Comparison of ENCODE assay signal across 11 cellular contexts in genomic region chr1:16618719-16619118, GRCh38. TPM values are rescaled to one million over a fixed set of nuclear protein-coding genes. Genes with fewer than 3 reads are reported as not detected.
DNase-seq lines count a peak whose midpoint lies in the region; ATAC-seq and TF ChIP-seq lines count a peak whose summit lies in the region.
"Had no signal": no experiment of that assay in that cellular context is flagged by ENCODE, and none has a peak within 500 bp of the region (broad histone marks: within the 10 kb centered on the region; RNA-seq: fewer than 3 reads in every experiment).

No MANE protein-coding gene starts in this region.

- no peak for TF ChIP-seq CTCF in mucosa of descending colon (IDR thresholded peaks at IDR 0.05)
- TF ChIP-seq CTCF in uterus (IDR thresholded peaks at IDR 0.05), result no peak

- intact Hi-C loops in Right ventricle myocardium inferior (cut with DNase I) (no loop called here), left ventricle myocardium superior (cut with micrococcal nuclease) (no loop called here), mucosa of descending colon (cut with DNase I, micrococcal nuclease) (no loop called here), uterus (cut with DNase I; ENCODE audit: low total_unique reads) (no loop called here)

- DNase-seq in Right ventricle myocardium inferior (ENCODE audit: missing footprints), result peak; percentile 64
- no peak for DNase-seq in left ventricle myocardium superior
- DNase-seq in effector CD4-positive, alpha-beta T cell, result peak; percentile 1
- DNase-seq in mucosa of descending colon, result peak; percentile 8 to 65 (median 47)
- peak; percentile 19 to 26 for DNase-seq in uterus
- DNase-seq in hepatic stellate cell (ENCODE audit: low spot score), result no peak
- DNase-seq in NCI-H2196 treated with DMSO at 0.1 percent for 48 hours (lab: John Stamatoyannopoulos, UW; ENCODE audit: unreplicated experiment), result no peak
- DNase-seq: foreskin melanocyte had no signal

- H3K9me3 ChIP-seq in mucosa of descending colon, result no peaks in the 10 kb centered on the region
- H3K9me3 ChIP-seq in uterus, result no peaks in the 10 kb centered on the region

- H3K36me3 ChIP-seq in mucosa of descending colon (ENCODE audit: low read depth) (no peaks in the 10 kb centered on the region), uterus (no peaks in the 10 kb centered on the region)

- H3K27ac ChIP-seq in uterus, result no peak overlapping the region
- H3K27ac ChIP-seq: KMS-11 had no signal

- no peak for TF ChIP-seq POLR2A in uterus (IDR thresholded peaks at IDR 0.05)

- H3K4me1 ChIP-seq in mucosa of descending colon (ENCODE audit: low read depth) (peaks cover 10% of the 10 kb centered on the region), uterus (no peaks in the 10 kb centered on the region)

- H3K4me3 ChIP-seq in mucosa of descending colon, result no peak overlapping the region
- no peak overlapping the region for H3K4me3 ChIP-seq in uterus

- ATAC-seq in Right ventricle myocardium inferior, result no peak
- ATAC-seq in left ventricle myocardium superior, result no peak
- ATAC-seq in mucosa of descending colon, result no peak
- ATAC-seq in GM21528 (IDR thresholded peaks at IDR 0.05; ENCODE audit: low FRiP score, unreplicated experiment), result no peak
- ATAC-seq: HCT116 had no signal

- H3K27me3 ChIP-seq in uterus, result no peaks in the 10 kb centered on the region

RNA-seq across cellular contexts. Expression of gene NBPF1, which starts 5.4 kb away (rescaled TPM):
- total RNA-seq in Right ventricle myocardium inferior, result 12.4 TPM
- total RNA-seq in left ventricle myocardium superior, result 12.2 TPM
- total RNA-seq in mucosa of descending colon, result 100 to 1,000 TPM in 2 of 3 donors, 10 to 100 TPM in 1; 80.2 to 169 (median 104) TPM
- 100 to 1,000 TPM in 1 of 4 donors, 10 to 100 TPM in 3; 29.4 to 178 (median 39.2) TPM for total RNA-seq in uterus

RNA-seq across cellular contexts. Expression of gene RNU1-3, which starts 48.0 kb away (rescaled TPM):
- 4,572 TPM for total RNA-seq in Right ventricle myocardium inferior
- 4,234 TPM for total RNA-seq in left ventricle myocardium superior
- 1,000 to 10,000 TPM; 2,195 to 6,222 (median 2,378) TPM for total RNA-seq in mucosa of descending colon
- 1,000 to 10,000 TPM in 1 of 4 donors, under 1 TPM in 3; under 0.01 to 2,125 (median under 0.01) TPM for total RNA-seq in uterus

Comparison
In these comparisons a context has a peak if more than half of its experiments do, and no peak if none do; other contexts are left out.
1. DNase-seq: peak in Right ventricle myocardium inferior (single experiment), effector CD4-positive, alpha-beta T cell (single experiment), mucosa of descending colon (3 of 3) and uterus (2 of 2); none in left ventricle myocardium superior (single experiment), hepatic stellate cell (single experiment) and NCI-H2196 treated with DMSO at 0.1 percent for 48 hours (single experiment).